In the genomic region with DNA sequence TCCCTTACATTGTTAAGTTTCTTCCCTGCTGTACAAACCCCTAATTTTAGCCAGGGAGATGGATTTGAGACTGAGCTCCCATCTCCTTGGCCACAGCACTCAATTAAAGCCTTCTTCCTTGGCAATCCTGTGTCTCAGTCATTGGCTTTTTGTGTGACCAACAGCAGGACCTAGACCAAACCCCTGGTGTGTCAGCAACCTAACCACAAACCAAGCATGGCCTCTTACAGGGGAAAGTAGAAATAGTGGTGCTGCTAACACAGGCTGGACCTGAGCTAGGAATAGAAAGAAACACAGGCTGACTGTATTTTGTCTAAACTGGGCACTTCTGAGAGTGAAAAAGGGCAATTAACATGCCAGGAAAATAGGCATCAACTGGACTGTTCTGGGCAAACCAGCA, we compare ENCODE assay signal across 8 cellular contexts. TPM values are rescaled to one million over a fixed set of nuclear protein-coding genes. Genes with fewer than 3 reads are reported as not detected.
DNase-seq lines count a peak whose midpoint lies in the region; ATAC-seq and TF ChIP-seq lines count a peak whose summit lies in the region.

No MANE protein-coding gene starts in this region.

- no peak for TF ChIP-seq CTCF in BE2C (IDR thresholded peaks at IDR 0.05; ENCODE audit: low read depth, low read length)

- no peak overlapping the region for H3K27ac ChIP-seq in aorta (ENCODE audit: low read depth in 1 of 2, low read length in 2 of 2)

- DNase-seq in GF-D8 (lab: John Stamatoyannopoulos, UW) (peak; percentile 23), H7 (peak; percentile 1), SKM-1 treated with dmso at 0.1 percent for 144 hours (lab: John Stamatoyannopoulos, UW; ENCODE audit: unreplicated experiment) (peak; percentile 79), kidney tubule cell (ENCODE audit: low spot score) (peak; percentile 63), NCI-H1930 (lab: John Stamatoyannopoulos, UW) (no peak), BE2C (no peak), aorta (no peak), NCI-H1436 (lab: John Stamatoyannopoulos, UW) (no peak)

- no peaks in the 10 kb centered on the region for H3K9me3 ChIP-seq in BE2C
- H3K9me3 ChIP-seq in aorta (ENCODE audit: control insufficient read depth, low read length): no peaks in the 10 kb centered on the region

- no peaks in the 10 kb centered on the region for H3K27me3 ChIP-seq in H7 (ENCODE audit: control insufficient read depth, insufficient read depth, low read length)
- no peaks in the 10 kb centered on the region for H3K27me3 ChIP-seq in BE2C
- no peaks in the 10 kb centered on the region for H3K27me3 ChIP-seq in aorta (ENCODE audit: control insufficient read depth in 1 of 2, insufficient read depth in 2 of 2, low read length in 1 of 2)

- H3K36me3 ChIP-seq in H7 (replicated peaks; ENCODE audit: control insufficient read depth, insufficient read depth, low read length) (no peaks in the 10 kb centered on the region), BE2C (no peaks in the 10 kb centered on the region), aorta (ENCODE audit: control insufficient read depth in 1 of 2, insufficient read depth in 2 of 2, low read length in 1 of 2) (no peaks in the 10 kb centered on the region)

- H3K4me1 ChIP-seq in BE2C (no peaks in the 10 kb centered on the region; the same call in 1 of the 2 replicates), aorta (ENCODE audit: control insufficient read depth in 1 of 2, insufficient read depth in 2 of 2, low read length in 2 of 2) (no peaks in the 10 kb centered on the region)

- H3K4me3 ChIP-seq in H7 (ENCODE audit: insufficient read depth, low read depth, low read length) (no peak overlapping the region), BE2C (ENCODE audit: low read depth, low read length) (no peak overlapping the region), aorta (ENCODE audit: low read length in 2 of 2) (no peak overlapping the region)

- intact Hi-C loops in aorta (cut with DNase I): no loop called here

- no peak for ATAC-seq in aorta (ENCODE audit: low FRiP score)

RNA-seq across cellular contexts. Expression of gene PPCDC, which starts 37.9 kb away (rescaled TPM):
- 34.4 and 35.2 TPM in 2 replicates for total RNA-seq in H7 (2014; rRNA removed; shearing (Covaris generic))
- 37.0 TPM for polyA plus RNA-seq in BE2C (2012; ENCODE audit: insufficient read depth, insufficient read length, low read depth)
- total RNA-seq in aorta: 10 to 100 TPM in 1 of 2 donors, 1 to 10 TPM in 1; 8.2 to 16.5 TPM
- 10 to 100 TPM; 13.8 to 22.6 TPM for polyA plus RNA-seq in aorta

Comparison
In these comparisons a context has a peak if more than half of its experiments do, and no peak if none do; other contexts are left out.
1. DNase-seq: peak in GF-D8 (single experiment), H7 (single experiment), SKM-1 treated with dmso at 0.1 percent for 144 hours (single experiment) and kidney tubule cell (single experiment); none in NCI-H1930 (0 of 2), BE2C (single experiment), aorta (0 of 2) and NCI-H1436 (single experiment).